Comparison of ENCODE assay signal across 1 cellular context in genomic region chr2:171320208-171320621, GRCh38.
TF ChIP-seq lines count a peak whose summit lies in the region.

No MANE protein-coding gene starts in this region.

TF ChIP-seq in GM12878, 131 proteins besides CTCF, POLR2A, EP300 and RAD21 (continued from another document and continues in another):
- TF ChIP-seq, protein P1, sequence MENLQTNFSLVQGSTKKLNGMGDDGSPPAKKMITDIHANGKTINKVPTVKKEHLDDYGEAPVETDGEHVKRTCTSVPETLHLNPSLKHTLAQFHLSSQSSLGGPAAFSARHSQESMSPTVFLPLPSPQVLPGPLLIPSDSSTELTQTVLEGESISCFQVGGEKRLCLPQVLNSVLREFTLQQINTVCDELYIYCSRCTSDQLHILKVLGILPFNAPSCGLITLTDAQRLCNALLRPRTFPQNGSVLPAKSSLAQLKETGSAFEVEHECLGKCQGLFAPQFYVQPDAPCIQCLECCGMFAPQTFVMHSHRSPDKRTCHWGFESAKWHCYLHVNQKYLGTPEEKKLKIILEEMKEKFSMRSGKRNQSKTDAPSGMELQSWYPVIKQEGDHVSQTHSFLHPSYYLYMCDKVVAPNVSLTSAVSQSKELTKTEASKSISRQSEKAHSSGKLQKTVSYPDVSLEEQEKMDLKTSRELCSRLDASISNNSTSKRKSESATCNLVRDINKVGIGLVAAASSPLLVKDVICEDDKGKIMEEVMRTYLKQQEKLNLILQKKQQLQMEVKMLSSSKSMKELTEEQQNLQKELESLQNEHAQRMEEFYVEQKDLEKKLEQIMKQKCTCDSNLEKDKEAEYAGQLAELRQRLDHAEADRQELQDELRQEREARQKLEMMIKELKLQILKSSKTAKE (IDR thresholded peaks at IDR 0.05; ENCODE audit: low read depth, poor library complexity, severe bottlenecking), result peak; percentile 61
- TF ChIP-seq BCL3 (IDR thresholded peaks at IDR 0.05; ENCODE audit: borderline replicate concordance, insufficient read depth, low read depth, low read length, poor library complexity, severe bottlenecking) (peak; percentile 82), SPI1 (IDR thresholded peaks at IDR 0.05; ENCODE audit: borderline replicate concordance, insufficient read depth, low read depth, low read length) (no peak), TBL1XR1 (IDR thresholded peaks at IDR 0.05; ENCODE audit: low read depth, low read length) (peak; percentile 71; the same call in 1 of the 2 replicates), POU2F2 (IDR thresholded peaks at IDR 0.05; ENCODE audit: borderline replicate concordance, low read depth, low read length) (0 out of 3 replicates have a peak, but pooled peaks have one; percentile 6), RB1 (IDR thresholded peaks at IDR 0.05; ENCODE audit: borderline replicate concordance) (no peak), RCOR1 (conservative IDR thresholded peaks at IDR 0.05; ENCODE audit: low read depth, low read length) (0 out of 2 replicates have a peak, but pooled peaks have one; percentile 64), CUX1 (IDR thresholded peaks at IDR 0.05; ENCODE audit: insufficient replicate concordance, low read depth, low read length) (peak; percentile 79), ZZZ3 (IDR thresholded peaks at IDR 0.05; ENCODE audit: control insufficient read depth, insufficient read length, low read depth) (no peak), ZBED1 (IDR thresholded peaks at IDR 0.05; ENCODE audit: borderline replicate concordance) (peak; percentile 20; the same call in 1 of the 2 replicates), MEF2B (IDR thresholded peaks at IDR 0.05; ENCODE audit: partially characterized antibody, poor library complexity, severe bottlenecking) (peak; percentile 32), TAF1 (IDR thresholded peaks at IDR 0.05; ENCODE audit: borderline replicate concordance, low read depth, low read length) (peak; percentile 51; the same call in 1 of the 2 replicates), FOXM1 (IDR thresholded peaks at IDR 0.05; ENCODE audit: low read depth, low read length) (peak; percentile 61), SRF (IDR thresholded peaks at IDR 0.05; ENCODE audit: low read depth in 2 of 2, low read length in 2 of 2) (no peak), ATF7 (IDR thresholded peaks at IDR 0.05; ENCODE audit: low read depth) (peak; percentile 34; the same call in 1 of the 2 replicates), YY1 (IDR thresholded peaks at IDR 0.05; ENCODE audit: low read depth, low read length) (peak; percentile 84), ZBTB11 (CRISPR knock-in tag; IDR thresholded peaks at IDR 0.05) (no peak), BMI1 (IDR thresholded peaks at IDR 0.05; ENCODE audit: borderline replicate concordance) (peak; percentile 90; the same call in 1 of the 2 replicates), RUNX3 (IDR thresholded peaks at IDR 0.05; ENCODE audit: low read length) (0 out of 2 replicates have a peak, but pooled peaks have one; percentile 31), STAT3 (IDR thresholded peaks at IDR 0.05; ENCODE audit: low read depth, low read length) (peak; percentile 19; the same call in 1 of the 2 replicates), CREM (IDR thresholded peaks at IDR 0.05; ENCODE audit: low read depth) (peak; percentile 18; the same call in 1 of the 2 replicates), ATF2 (IDR thresholded peaks at IDR 0.05; ENCODE audit: low read length) (peak; percentile 79; the same call in 1 of the 2 replicates), IRF4 (IDR thresholded peaks at IDR 0.05; ENCODE audit: low read depth, low read length) (peak; percentile 45; the same call in 1 of the 2 replicates), PAX5 (IDR thresholded peaks at IDR 0.05; ENCODE audit: borderline replicate concordance, low read depth, low read length) (peak; percentile 81), CHD2 (IDR thresholded peaks at IDR 0.05; ENCODE audit: borderline replicate concordance, low read depth, low read length) (0 out of 2 replicates have a peak, but pooled peaks have one; percentile 23), CHD1 (IDR thresholded peaks at IDR 0.05; ENCODE audit: low read depth, low read length) (0 out of 2 replicates have a peak, but pooled peaks have one; percentile 75), MYB (IDR thresholded peaks at IDR 0.05; ENCODE audit: borderline replicate concordance, low read depth, low read length) (no peak), ZNF207 (IDR thresholded peaks at IDR 0.05; ENCODE audit: borderline replicate concordance) (0 out of 2 replicates have a peak, but pooled peaks have one; percentile 39), EED (IDR thresholded peaks at IDR 0.05; ENCODE audit: low read depth) (0 out of 2 replicates have a peak, but pooled peaks have one; percentile 17), ETV6 (conservative IDR thresholded peaks at IDR 0.05 in 1 of 2, IDR thresholded peaks at IDR 0.05 in 1 of 2; ENCODE audit: borderline replicate concordance in 1 of 2, low read depth in 1 of 2) (peak in 1 of 2 experiments; percentile 30; a peak in 1 of 4 replicates), HDAC6 (IDR thresholded peaks at IDR 0.05; ENCODE audit: unreplicated experiment) (no peak)
- TF ChIP-seq, protein P2, sequence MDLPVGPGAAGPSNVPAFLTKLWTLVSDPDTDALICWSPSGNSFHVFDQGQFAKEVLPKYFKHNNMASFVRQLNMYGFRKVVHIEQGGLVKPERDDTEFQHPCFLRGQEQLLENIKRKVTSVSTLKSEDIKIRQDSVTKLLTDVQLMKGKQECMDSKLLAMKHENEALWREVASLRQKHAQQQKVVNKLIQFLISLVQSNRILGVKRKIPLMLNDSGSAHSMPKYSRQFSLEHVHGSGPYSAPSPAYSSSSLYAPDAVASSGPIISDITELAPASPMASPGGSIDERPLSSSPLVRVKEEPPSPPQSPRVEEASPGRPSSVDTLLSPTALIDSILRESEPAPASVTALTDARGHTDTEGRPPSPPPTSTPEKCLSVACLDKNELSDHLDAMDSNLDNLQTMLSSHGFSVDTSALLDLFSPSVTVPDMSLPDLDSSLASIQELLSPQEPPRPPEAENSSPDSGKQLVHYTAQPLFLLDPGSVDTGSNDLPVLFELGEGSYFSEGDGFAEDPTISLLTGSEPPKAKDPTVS (IDR thresholded peaks at IDR 0.05; ENCODE audit: low read depth, low read length), result no peak
- TF ChIP-seq, protein P3, sequence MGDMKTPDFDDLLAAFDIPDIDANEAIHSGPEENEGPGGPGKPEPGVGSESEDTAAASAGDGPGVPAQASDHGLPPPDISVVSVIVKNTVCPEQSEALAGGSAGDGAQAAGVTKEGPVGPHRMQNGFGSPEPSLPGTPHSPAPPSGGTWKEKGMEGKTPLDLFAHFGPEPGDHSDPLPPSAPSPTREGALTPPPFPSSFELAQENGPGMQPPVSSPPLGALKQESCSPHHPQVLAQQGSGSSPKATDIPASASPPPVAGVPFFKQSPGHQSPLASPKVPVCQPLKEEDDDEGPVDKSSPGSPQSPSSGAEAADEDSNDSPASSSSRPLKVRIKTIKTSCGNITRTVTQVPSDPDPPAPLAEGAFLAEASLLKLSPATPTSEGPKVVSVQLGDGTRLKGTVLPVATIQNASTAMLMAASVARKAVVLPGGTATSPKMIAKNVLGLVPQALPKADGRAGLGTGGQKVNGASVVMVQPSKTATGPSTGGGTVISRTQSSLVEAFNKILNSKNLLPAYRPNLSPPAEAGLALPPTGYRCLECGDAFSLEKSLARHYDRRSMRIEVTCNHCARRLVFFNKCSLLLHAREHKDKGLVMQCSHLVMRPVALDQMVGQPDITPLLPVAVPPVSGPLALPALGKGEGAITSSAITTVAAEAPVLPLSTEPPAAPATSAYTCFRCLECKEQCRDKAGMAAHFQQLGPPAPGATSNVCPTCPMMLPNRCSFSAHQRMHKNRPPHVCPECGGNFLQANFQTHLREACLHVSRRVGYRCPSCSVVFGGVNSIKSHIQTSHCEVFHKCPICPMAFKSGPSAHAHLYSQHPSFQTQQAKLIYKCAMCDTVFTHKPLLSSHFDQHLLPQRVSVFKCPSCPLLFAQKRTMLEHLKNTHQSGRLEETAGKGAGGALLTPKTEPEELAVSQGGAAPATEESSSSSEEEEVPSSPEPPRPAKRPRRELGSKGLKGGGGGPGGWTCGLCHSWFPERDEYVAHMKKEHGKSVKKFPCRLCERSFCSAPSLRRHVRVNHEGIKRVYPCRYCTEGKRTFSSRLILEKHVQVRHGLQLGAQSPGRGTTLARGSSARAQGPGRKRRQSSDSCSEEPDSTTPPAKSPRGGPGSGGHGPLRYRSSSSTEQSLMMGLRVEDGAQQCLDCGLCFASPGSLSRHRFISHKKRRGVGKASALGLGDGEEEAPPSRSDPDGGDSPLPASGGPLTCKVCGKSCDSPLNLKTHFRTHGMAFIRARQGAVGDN (IDR thresholded peaks at IDR 0.05), result peak; percentile 86
- TF ChIP-seq, protein P4, sequence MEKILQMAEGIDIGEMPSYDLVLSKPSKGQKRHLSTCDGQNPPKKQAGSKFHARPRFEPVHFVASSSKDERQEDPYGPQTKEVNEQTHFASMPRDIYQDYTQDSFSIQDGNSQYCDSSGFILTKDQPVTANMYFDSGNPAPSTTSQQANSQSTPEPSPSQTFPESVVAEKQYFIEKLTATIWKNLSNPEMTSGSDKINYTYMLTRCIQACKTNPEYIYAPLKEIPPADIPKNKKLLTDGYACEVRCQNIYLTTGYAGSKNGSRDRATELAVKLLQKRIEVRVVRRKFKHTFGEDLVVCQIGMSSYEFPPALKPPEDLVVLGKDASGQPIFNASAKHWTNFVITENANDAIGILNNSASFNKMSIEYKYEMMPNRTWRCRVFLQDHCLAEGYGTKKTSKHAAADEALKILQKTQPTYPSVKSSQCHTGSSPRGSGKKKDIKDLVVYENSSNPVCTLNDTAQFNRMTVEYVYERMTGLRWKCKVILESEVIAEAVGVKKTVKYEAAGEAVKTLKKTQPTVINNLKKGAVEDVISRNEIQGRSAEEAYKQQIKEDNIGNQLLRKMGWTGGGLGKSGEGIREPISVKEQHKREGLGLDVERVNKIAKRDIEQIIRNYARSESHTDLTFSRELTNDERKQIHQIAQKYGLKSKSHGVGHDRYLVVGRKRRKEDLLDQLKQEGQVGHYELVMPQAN (conservative IDR thresholded peaks at IDR 0.05), result no peak
